Comparison of ENCODE assay signal across 8 cellular contexts in genomic region chr5:92518318-92518913, GRCh38.
DNase-seq lines count a peak whose midpoint lies in the region; ATAC-seq and TF ChIP-seq lines count a peak whose summit lies in the region.

No MANE protein-coding gene starts in this region.

- TF ChIP-seq CTCF in GM12864 (IDR thresholded peaks at IDR 0.05; ENCODE audit: low read depth, low read length, missing control alignments) (peak; percentile 71), gastroesophageal sphincter (IDR thresholded peaks at IDR 0.05) (peak; percentile 11 to 52 (median 24))

- peak; percentile 90 for ATAC-seq in GM19468 (IDR thresholded peaks at IDR 0.05; ENCODE audit: extremely low read depth, unreplicated experiment)
- ATAC-seq in HG03432 (IDR thresholded peaks at IDR 0.05; ENCODE audit: unreplicated experiment) = peak; percentile 100
- peak; percentile 28 for ATAC-seq in gastroesophageal sphincter
- ATAC-seq in stimulated activated naive CD8-positive, alpha-beta T cell treated with anti-CD3 and anti-CD28 coated beads, Interleukin-15, Interleukin-2, amounts not matched to agents 100 U/mL and 50 U/mL, for 24 hours = peak; percentile 43

- DNase-seq in GM12864 (ENCODE audit: low read depth) = peak; percentile 21
- DNase-seq in RPMI7951 (ENCODE audit: low read depth) = peak; percentile 34
- no peak for DNase-seq in stimulated activated naive CD8-positive, alpha-beta T cell treated with anti-CD3 and anti-CD28 coated beads, Interleukin-15, Interleukin-2, amounts not matched to agents 100 U/mL and 50 U/mL, for 24 hours
- no peak for DNase-seq in DMS79 treated with DMSO at 0.1 percent for 48 hours (lab: John Stamatoyannopoulos, UW)
- no peak for DNase-seq in globus pallidus (ENCODE audit: low spot score)

- H3K4me3 ChIP-seq in GM12864 (ENCODE audit: low read depth, low read length) (no peak overlapping the region), gastroesophageal sphincter (no peak overlapping the region)

- H3K27ac ChIP-seq in gastroesophageal sphincter = no peak overlapping the region

- no peaks in the 10 kb centered on the region for H3K36me3 ChIP-seq in gastroesophageal sphincter

- H3K9me3 ChIP-seq in gastroesophageal sphincter = peaks cover 0 to 4% (median 0%) of the 10 kb centered on the region in 3 donors

- no peak for TF ChIP-seq EP300 in gastroesophageal sphincter (IDR thresholded peaks at IDR 0.05)

- TF ChIP-seq POLR2A in gastroesophageal sphincter (IDR thresholded peaks at IDR 0.05) = no peak

- WGBS in gastroesophageal sphincter (ENCODE audit: low coverage in 1 of 2), 2 donors = 21 to 36% methylated on average over 3 to 4 of the region's 4 CpGs

- no peaks in the 10 kb centered on the region for H3K4me1 ChIP-seq in gastroesophageal sphincter

- H3K27me3 ChIP-seq in gastroesophageal sphincter = no peaks in the 10 kb centered on the region

Comparison
In these comparisons a context has a peak if more than half of its experiments do, and no peak if none do; other contexts are left out.
1. DNase-seq: peak in GM12864 (single experiment) and RPMI7951 (single experiment); none in stimulated activated naive CD8-positive, alpha-beta T cell treated with anti-CD3 and anti-CD28 coated beads, Interleukin-15, Interleukin-2, amounts not matched to agents 100 U/mL and 50 U/mL, for 24 hours (single experiment), DMS79 treated with DMSO at 0.1 percent for 48 hours (single experiment) and globus pallidus (single experiment).
2. ATAC-seq: peak in every context shown above with its lines; median percentile 100 in HG03432; 90 in GM19468; 43 in stimulated activated naive CD8-positive, alpha-beta T cell treated with anti-CD3 and anti-CD28 coated beads, Interleukin-15, Interleukin-2, amounts not matched to agents 100 U/mL and 50 U/mL, for 24 hours; 28 in gastroesophageal sphincter.